ENCODE assay signal across 1 cellular context in genomic region chr16:2915196-2915929, GRCh38.
TF ChIP-seq lines count a peak whose summit lies in the region.

No MANE protein-coding gene starts in this region.

TF ChIP-seq in SK-N-SH treated with all-trans-retinoic acid at 6 μM for 48 hours, 23 proteins besides CTCF, POLR2A, EP300 and RAD21 (continued from another document):
- TF ChIP-seq POU6F1 (CRISPR knock-in tag; IDR thresholded peaks at IDR 0.05; ENCODE audit: borderline replicate concordance, low read depth) (no peak), GLIS3 (CRISPR knock-in tag; IDR thresholded peaks at IDR 0.05) (no peak), ZNF70 (CRISPR knock-in tag; IDR thresholded peaks at IDR 0.05) (no peak), CSDC2 (CRISPR knock-in tag; IDR thresholded peaks at IDR 0.05) (no peak), CSRNP3 (CRISPR knock-in tag; IDR thresholded peaks at IDR 0.05) (no peak), RARB (CRISPR knock-in tag; IDR thresholded peaks at IDR 0.05) (no peak), ESRRG (CRISPR knock-in tag; IDR thresholded peaks at IDR 0.05) (no peak), ZNF565 (CRISPR knock-in tag; conservative IDR thresholded peaks at IDR 0.05; ENCODE audit: low read depth) (no peak), TSHZ2 (CRISPR knock-in tag; IDR thresholded peaks at IDR 0.05) (no peak), TCF4 (CRISPR knock-in tag; IDR thresholded peaks at IDR 0.05; ENCODE audit: borderline replicate concordance) (no peak), BACH2 (CRISPR knock-in tag; IDR thresholded peaks at IDR 0.05; ENCODE audit: borderline replicate concordance) (no peak), SNAI2 (CRISPR knock-in tag; IDR thresholded peaks at IDR 0.05) (no peak), ARNTL (CRISPR knock-in tag; IDR thresholded peaks at IDR 0.05; ENCODE audit: borderline replicate concordance, low read depth) (no peak), PPARA (CRISPR knock-in tag; IDR thresholded peaks at IDR 0.05; ENCODE audit: borderline replicate concordance) (no peak), ZFP30 (CRISPR knock-in tag; IDR thresholded peaks at IDR 0.05) (no peak)
TF ChIP-seq in SK-N-SH treated with all-trans-retinoic acid at 6 μM for 48 hours: peak in this region for 0.
